Comparison of ENCODE assay signal across 1 cellular context in genomic region chr2:180733330-180733729, GRCh38.
TF ChIP-seq lines count a peak whose summit lies in the region.

No MANE protein-coding gene starts in this region.

TF ChIP-seq in WTC11, 78 proteins besides CTCF, POLR2A, EP300 and RAD21 (continued from another document):
- TF ChIP-seq ZNF317 (CRISPR knock-in tag; IDR thresholded peaks at IDR 0.05; ENCODE audit: borderline replicate concordance, low read depth) = no peak
- TF ChIP-seq ZNF512 (CRISPR knock-in tag; IDR thresholded peaks at IDR 0.05; ENCODE audit: borderline replicate concordance) = no peak
- no peak for TF ChIP-seq USF1 (CRISPR knock-in tag; IDR thresholded peaks at IDR 0.05)
- no peak for TF ChIP-seq GTF2I (CRISPR knock-in tag; conservative IDR thresholded peaks at IDR 0.05)
- TF ChIP-seq RORB (CRISPR knock-in tag; IDR thresholded peaks at IDR 0.05) = no peak
